Comparison of ENCODE assay signal across 8 cellular contexts in the genomic region with DNA sequence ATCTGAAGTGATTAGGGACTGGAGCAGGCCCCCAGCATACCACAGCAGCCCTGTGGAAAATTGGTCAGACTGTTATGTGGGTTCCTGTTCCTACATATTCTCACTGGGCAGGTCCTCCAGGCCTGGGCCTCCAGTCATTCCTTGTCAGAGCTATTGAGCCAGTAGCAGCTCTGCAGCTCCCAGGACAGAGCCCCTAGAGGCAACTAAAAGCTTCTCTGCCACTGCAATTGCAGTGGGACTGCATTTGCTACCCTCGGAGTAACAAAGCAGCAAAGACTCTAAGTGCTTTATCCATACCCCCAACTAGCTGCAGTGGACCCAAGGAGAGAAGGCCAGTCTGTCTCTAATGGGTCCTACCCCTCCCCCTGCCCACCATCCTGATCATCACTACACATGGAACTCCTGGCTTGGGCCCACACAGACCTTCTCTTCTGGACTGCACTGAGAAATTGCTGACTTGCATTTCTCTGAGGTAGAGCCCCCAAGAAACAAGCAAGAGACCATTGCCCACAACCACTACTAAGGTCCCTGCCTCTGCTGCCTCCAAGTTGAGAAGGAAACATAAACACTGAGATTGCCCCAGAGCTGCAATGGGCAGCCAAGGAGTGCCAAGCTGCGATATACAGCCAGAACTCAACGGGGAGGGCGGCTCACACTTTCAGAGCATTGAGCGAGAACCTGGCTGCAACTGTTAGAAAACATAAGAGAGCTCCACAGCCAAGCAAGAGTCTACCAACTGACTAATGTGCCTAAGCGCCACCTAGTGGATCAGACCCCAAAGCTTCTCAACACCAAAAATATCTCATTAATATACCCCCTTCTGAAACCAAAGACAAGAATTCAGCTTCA.
DNase-seq lines count a peak whose midpoint lies in the region; ATAC-seq and TF ChIP-seq lines count a peak whose summit lies in the region.

No MANE protein-coding gene starts in this region.

- no peaks in the 10 kb centered on the region for H3K27me3 Mint-ChIP-seq in type B pancreatic cell
- H3K27me3 Mint-ChIP-seq in activated T-cell treated with anti-CD3 and anti-CD28 coated beads, Interleukin-2, amount 50 U/mL, for 24 hours = no peaks in the 10 kb centered on the region

- in situ Hi-C loops in GM13977 (cut with MboI; ENCODE audit: low pct_unique_long_range_greater_than_20kb, low sequenced_read_pairs, unreplicated experiment) = loop anchor here (25.0 kb wide), 1 partner anchor 765 kb away; no protein-coding TSS in a partner anchor

- peak; percentile 75 for TF ChIP-seq CTCF in GM13977 (IDR thresholded peaks at IDR 0.05; ENCODE audit: extremely low read depth, insufficient read depth, missing control alignments)
- peak; percentile 81 for TF ChIP-seq CTCF in type B pancreatic cell (conservative IDR thresholded peaks at IDR 0.05)

- H3K4me1 Mint-ChIP-seq in type B pancreatic cell (ENCODE audit: unreplicated experiment) = no peaks in the 10 kb centered on the region
- no peaks in the 10 kb centered on the region for H3K4me1 Mint-ChIP-seq in activated T-cell treated with anti-CD3 and anti-CD28 coated beads, Interleukin-2, amount 50 U/mL, for 24 hours (ENCODE audit: low read depth)

- no peak overlapping the region for H3K27ac Mint-ChIP-seq in type B pancreatic cell
- H3K27ac Mint-ChIP-seq in activated T-cell treated with anti-CD3 and anti-CD28 coated beads, Interleukin-2, amount 50 U/mL, for 24 hours = no peak overlapping the region

- peaks cover 4% of the 10 kb centered on the region for H3K9me3 Mint-ChIP-seq in type B pancreatic cell
- H3K9me3 Mint-ChIP-seq in activated T-cell treated with anti-CD3 and anti-CD28 coated beads, Interleukin-2, amount 50 U/mL, for 24 hours = peaks cover 6% of the 10 kb centered on the region

- DNase-seq in AG08396 (ENCODE audit: low spot score) (peak; percentile 3), GM13977 (ENCODE audit: low spot score) (peak; percentile 17), M059J (ENCODE audit: low read depth) (peak; percentile 16), SKM-1 (lab: John Stamatoyannopoulos, UW; ENCODE audit: unreplicated experiment) (peak; percentile 17), iPS DF 19.7 (ENCODE audit: low read depth, low spot score) (peak; percentile 59), type B pancreatic cell (ENCODE audit: extremely low spot score, unreplicated experiment) (no peak)
- no peak for DNase-seq in activated T-cell treated with anti-CD3 and anti-CD28 coated beads, Interleukin-2, amount 50 U/mL, for 24 hours

- no peaks in the 10 kb centered on the region for H3K36me3 Mint-ChIP-seq in type B pancreatic cell
- H3K36me3 Mint-ChIP-seq in activated T-cell treated with anti-CD3 and anti-CD28 coated beads, Interleukin-2, amount 50 U/mL, for 24 hours (ENCODE audit: low read depth) = no peaks in the 10 kb centered on the region

- ATAC-seq in HG02642 (IDR thresholded peaks at IDR 0.05; ENCODE audit: poor library complexity, unreplicated experiment) = peak; percentile 84

- H3K4me3 Mint-ChIP-seq in type B pancreatic cell = no peak overlapping the region
- H3K4me3 Mint-ChIP-seq in activated T-cell treated with anti-CD3 and anti-CD28 coated beads, Interleukin-2, amount 50 U/mL, for 24 hours = no peak overlapping the region

Comparison
In these comparisons a context has a peak if more than half of its experiments do, and no peak if none do; other contexts are left out.
1. DNase-seq: peak in AG08396 (single experiment), GM13977 (single experiment), M059J (single experiment), SKM-1 (single experiment) and iPS DF 19.7 (single experiment); none in type B pancreatic cell (single experiment) and activated T-cell treated with anti-CD3 and anti-CD28 coated beads, Interleukin-2, amount 50 U/mL, for 24 hours (single experiment).